In the genomic region with DNA sequence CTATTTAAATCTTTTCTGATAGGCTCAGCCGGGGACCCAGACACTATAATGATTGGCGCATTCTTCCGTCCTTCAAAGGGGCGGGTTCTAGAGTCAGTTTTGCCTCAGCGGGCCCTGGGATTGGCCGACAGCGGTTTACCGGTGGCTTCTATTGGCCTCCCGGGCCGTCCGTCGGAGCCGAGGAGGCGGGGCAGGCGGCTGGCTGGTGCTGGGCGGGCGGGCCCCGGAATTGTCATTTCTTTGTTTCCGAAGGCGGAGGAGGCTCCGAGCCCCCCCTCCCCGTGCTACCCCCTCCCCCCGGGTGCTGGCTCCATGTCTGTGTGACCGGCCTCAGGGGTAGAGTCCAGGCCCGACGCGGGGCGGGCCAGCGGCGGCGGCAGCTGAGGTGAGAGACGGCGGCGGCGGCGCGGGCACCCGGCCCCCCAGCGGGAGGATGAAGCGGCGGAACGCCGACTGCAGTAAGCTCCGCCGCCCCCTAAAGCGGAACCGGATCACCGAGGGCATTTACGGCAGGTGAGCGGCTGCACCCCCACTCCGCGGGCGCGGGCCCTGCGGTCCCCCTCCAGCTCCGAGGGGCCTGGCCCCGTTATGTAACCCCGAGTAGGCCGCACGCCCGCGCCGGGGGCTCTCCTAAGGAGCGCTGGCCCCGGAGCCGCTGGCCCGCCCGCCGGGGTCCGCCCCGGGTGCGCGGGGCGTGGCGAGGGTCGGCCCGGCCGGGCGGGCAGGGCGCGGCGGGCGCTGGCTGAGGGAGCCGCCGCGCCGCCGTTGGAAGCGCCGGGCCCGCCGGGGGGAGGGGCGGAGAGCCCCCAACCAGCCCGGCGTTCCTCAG, we compare ENCODE assay signal across 1 cellular context.
TF ChIP-seq lines count a peak whose summit lies in the region.

A gene with protein sequence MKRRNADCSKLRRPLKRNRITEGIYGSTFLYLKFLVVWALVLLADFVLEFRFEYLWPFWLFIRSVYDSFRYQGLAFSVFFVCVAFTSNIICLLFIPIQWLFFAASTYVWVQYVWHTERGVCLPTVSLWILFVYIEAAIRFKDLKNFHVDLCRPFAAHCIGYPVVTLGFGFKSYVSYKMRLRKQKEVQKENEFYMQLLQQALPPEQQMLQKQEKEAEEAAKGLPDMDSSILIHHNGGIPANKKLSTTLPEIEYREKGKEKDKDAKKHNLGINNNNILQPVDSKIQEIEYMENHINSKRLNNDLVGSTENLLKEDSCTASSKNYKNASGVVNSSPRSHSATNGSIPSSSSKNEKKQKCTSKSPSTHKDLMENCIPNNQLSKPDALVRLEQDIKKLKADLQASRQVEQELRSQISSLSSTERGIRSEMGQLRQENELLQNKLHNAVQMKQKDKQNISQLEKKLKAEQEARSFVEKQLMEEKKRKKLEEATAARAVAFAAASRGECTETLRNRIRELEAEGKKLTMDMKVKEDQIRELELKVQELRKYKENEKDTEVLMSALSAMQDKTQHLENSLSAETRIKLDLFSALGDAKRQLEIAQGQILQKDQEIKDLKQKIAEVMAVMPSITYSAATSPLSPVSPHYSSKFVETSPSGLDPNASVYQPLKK (plus strand): TSS at position 232 of the 829 bp plus-strand sequence. CDS start 202 bp downstream, at position 434.

TF ChIP-seq in HepG2, 621 proteins besides CTCF, POLR2A, EP300 and RAD21 (continued from another document and continues in another):
- TF ChIP-seq, protein P1, sequence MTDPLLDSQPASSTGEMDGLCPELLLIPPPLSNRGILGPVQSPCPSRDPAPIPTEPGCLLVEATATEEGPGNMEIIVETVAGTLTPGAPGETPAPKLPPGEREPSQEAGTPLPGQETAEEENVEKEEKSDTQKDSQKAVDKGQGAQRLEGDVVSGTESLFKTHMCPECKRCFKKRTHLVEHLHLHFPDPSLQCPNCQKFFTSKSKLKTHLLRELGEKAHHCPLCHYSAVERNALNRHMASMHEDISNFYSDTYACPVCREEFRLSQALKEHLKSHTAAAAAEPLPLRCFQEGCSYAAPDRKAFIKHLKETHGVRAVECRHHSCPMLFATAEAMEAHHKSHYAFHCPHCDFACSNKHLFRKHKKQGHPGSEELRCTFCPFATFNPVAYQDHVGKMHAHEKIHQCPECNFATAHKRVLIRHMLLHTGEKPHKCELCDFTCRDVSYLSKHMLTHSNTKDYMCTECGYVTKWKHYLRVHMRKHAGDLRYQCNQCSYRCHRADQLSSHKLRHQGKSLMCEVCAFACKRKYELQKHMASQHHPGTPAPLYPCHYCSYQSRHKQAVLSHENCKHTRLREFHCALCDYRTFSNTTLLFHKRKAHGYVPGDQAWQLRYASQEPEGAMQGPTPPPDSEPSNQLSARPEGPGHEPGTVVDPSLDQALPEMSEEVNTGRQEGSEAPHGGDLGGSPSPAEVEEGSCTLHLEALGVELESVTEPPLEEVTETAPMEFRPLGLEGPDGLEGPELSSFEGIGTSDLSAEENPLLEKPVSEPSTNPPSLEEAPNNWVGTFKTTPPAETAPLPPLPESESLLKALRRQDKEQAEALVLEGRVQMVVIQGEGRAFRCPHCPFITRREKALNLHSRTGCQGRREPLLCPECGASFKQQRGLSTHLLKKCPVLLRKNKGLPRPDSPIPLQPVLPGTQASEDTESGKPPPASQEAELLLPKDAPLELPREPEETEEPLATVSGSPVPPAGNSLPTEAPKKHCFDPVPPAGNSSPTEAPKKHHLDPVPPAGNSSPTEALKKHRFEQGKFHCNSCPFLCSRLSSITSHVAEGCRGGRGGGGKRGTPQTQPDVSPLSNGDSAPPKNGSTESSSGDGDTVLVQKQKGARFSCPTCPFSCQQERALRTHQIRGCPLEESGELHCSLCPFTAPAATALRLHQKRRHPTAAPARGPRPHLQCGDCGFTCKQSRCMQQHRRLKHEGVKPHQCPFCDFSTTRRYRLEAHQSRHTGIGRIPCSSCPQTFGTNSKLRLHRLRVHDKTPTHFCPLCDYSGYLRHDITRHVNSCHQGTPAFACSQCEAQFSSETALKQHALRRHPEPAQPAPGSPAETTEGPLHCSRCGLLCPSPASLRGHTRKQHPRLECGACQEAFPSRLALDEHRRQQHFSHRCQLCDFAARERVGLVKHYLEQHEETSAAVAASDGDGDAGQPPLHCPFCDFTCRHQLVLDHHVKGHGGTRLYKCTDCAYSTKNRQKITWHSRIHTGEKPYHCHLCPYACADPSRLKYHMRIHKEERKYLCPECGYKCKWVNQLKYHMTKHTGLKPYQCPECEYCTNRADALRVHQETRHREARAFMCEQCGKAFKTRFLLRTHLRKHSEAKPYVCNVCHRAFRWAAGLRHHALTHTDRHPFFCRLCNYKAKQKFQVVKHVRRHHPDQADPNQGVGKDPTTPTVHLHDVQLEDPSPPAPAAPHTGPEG (CRISPR knock-in tag; IDR thresholded peaks at IDR 0.05): peak; percentile 71; the same call in 1 of the 2 replicates
- 0 out of 2 replicates have a peak, but pooled peaks have one; percentile 13 for TF ChIP-seq ZNF563 (CRISPR knock-in tag; IDR thresholded peaks at IDR 0.05)
- peak; percentile 93 for TF ChIP-seq NFYB (CRISPR knock-in tag; IDR thresholded peaks at IDR 0.05)
- TF ChIP-seq, protein P2, sequence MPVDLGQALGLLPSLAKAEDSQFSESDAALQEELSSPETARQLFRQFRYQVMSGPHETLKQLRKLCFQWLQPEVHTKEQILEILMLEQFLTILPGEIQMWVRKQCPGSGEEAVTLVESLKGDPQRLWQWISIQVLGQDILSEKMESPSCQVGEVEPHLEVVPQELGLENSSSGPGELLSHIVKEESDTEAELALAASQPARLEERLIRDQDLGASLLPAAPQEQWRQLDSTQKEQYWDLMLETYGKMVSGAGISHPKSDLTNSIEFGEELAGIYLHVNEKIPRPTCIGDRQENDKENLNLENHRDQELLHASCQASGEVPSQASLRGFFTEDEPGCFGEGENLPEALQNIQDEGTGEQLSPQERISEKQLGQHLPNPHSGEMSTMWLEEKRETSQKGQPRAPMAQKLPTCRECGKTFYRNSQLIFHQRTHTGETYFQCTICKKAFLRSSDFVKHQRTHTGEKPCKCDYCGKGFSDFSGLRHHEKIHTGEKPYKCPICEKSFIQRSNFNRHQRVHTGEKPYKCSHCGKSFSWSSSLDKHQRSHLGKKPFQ (CRISPR knock-in tag; IDR thresholded peaks at IDR 0.05; ENCODE audit: insufficient replicate concordance): no peak
- TF ChIP-seq ZNF256 (CRISPR knock-in tag; conservative IDR thresholded peaks at IDR 0.05): no peak
- TF ChIP-seq ZNF703 (CRISPR knock-in tag; IDR thresholded peaks at IDR 0.05; ENCODE audit: borderline replicate concordance): no peak
- no peak for TF ChIP-seq HOXA9 (CRISPR knock-in tag; IDR thresholded peaks at IDR 0.05; ENCODE audit: borderline replicate concordance)
- no peak for TF ChIP-seq TBX2 (CRISPR knock-in tag; IDR thresholded peaks at IDR 0.05; ENCODE audit: borderline replicate concordance)
- TF ChIP-seq NKX3-1 (CRISPR knock-in tag; IDR thresholded peaks at IDR 0.05): no peak
- TF ChIP-seq, protein P3, sequence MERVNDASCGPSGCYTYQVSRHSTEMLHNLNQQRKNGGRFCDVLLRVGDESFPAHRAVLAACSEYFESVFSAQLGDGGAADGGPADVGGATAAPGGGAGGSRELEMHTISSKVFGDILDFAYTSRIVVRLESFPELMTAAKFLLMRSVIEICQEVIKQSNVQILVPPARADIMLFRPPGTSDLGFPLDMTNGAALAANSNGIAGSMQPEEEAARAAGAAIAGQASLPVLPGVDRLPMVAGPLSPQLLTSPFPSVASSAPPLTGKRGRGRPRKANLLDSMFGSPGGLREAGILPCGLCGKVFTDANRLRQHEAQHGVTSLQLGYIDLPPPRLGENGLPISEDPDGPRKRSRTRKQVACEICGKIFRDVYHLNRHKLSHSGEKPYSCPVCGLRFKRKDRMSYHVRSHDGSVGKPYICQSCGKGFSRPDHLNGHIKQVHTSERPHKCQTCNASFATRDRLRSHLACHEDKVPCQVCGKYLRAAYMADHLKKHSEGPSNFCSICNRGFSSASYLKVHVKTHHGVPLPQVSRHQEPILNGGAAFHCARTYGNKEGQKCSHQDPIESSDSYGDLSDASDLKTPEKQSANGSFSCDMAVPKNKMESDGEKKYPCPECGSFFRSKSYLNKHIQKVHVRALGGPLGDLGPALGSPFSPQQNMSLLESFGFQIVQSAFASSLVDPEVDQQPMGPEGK (CRISPR knock-in tag; IDR thresholded peaks at IDR 0.05): peak; percentile 30; the same call in 1 of the 2 replicates
- TF ChIP-seq MAZ (IDR thresholded peaks at IDR 0.05; ENCODE audit: borderline replicate concordance, low read depth, low read length): peak; percentile 22; the same call in 1 of the 2 replicates
- 0 out of 2 replicates have a peak, but pooled peaks have one; percentile 38 for TF ChIP-seq MAZ (CRISPR knock-in tag; IDR thresholded peaks at IDR 0.05; ENCODE audit: low read depth)
- TF ChIP-seq, protein P4, sequence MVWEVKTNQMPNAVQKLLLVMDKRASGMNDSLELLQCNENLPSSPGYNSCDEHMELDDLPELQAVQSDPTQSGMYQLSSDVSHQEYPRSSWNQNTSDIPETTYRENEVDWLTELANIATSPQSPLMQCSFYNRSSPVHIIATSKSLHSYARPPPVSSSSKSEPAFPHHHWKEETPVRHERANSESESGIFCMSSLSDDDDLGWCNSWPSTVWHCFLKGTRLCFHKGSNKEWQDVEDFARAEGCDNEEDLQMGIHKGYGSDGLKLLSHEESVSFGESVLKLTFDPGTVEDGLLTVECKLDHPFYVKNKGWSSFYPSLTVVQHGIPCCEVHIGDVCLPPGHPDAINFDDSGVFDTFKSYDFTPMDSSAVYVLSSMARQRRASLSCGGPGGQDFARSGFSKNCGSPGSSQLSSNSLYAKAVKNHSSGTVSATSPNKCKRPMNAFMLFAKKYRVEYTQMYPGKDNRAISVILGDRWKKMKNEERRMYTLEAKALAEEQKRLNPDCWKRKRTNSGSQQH (CRISPR knock-in tag; IDR thresholded peaks at IDR 0.05; ENCODE audit: low read depth): 0 out of 2 replicates have a peak, but pooled peaks have one; percentile 54
- 0 out of 2 replicates have a peak, but pooled peaks have one; percentile 22 for TF ChIP-seq ZSCAN21 (CRISPR knock-in tag; IDR thresholded peaks at IDR 0.05; ENCODE audit: borderline replicate concordance)
- no peak for TF ChIP-seq ZBTB42 (CRISPR knock-in tag; IDR thresholded peaks at IDR 0.05)
- TF ChIP-seq, protein P5, sequence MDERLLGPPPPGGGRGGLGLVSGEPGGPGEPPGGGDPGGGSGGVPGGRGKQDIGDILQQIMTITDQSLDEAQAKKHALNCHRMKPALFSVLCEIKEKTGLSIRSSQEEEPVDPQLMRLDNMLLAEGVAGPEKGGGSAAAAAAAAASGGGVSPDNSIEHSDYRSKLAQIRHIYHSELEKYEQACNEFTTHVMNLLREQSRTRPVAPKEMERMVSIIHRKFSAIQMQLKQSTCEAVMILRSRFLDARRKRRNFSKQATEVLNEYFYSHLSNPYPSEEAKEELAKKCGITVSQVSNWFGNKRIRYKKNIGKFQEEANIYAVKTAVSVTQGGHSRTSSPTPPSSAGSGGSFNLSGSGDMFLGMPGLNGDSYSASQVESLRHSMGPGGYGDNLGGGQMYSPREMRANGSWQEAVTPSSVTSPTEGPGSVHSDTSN (CRISPR knock-in tag; IDR thresholded peaks at IDR 0.05): peak; percentile 92
- TF ChIP-seq MED8 (CRISPR knock-in tag; IDR thresholded peaks at IDR 0.05; ENCODE audit: insufficient replicate concordance): no peak
- TF ChIP-seq PHF20 (CRISPR knock-in tag; IDR thresholded peaks at IDR 0.05): peak; percentile 21; the same call in 1 of the 2 replicates
- TF ChIP-seq ZNF724P (CRISPR knock-in tag; IDR thresholded peaks at IDR 0.05; ENCODE audit: borderline replicate concordance): no peak
- TF ChIP-seq, protein P6, sequence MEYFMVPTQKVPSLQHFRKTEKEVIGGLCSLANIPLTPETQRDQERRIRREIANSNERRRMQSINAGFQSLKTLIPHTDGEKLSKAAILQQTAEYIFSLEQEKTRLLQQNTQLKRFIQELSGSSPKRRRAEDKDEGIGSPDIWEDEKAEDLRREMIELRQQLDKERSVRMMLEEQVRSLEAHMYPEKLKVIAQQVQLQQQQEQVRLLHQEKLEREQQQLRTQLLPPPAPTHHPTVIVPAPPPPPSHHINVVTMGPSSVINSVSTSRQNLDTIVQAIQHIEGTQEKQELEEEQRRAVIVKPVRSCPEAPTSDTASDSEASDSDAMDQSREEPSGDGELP (IDR thresholded peaks at IDR 0.05; ENCODE audit: borderline replicate concordance, low read depth): peak; percentile 24; the same call in 1 of the 2 replicates
- TF ChIP-seq, protein P7, sequence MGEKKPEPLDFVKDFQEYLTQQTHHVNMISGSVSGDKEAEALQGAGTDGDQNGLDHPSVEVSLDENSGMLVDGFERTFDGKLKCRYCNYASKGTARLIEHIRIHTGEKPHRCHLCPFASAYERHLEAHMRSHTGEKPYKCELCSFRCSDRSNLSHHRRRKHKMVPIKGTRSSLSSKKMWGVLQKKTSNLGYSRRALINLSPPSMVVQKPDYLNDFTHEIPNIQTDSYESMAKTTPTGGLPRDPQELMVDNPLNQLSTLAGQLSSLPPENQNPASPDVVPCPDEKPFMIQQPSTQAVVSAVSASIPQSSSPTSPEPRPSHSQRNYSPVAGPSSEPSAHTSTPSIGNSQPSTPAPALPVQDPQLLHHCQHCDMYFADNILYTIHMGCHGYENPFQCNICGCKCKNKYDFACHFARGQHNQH (CRISPR knock-in tag; IDR thresholded peaks at IDR 0.05): no peak
- TF ChIP-seq EED (CRISPR knock-in tag; IDR thresholded peaks at IDR 0.05): 0 out of 2 replicates have a peak, but pooled peaks have one; percentile 4
- TF ChIP-seq NAIF1 (CRISPR knock-in tag; IDR thresholded peaks at IDR 0.05; ENCODE audit: borderline replicate concordance): no peak
- TF ChIP-seq, protein P8, sequence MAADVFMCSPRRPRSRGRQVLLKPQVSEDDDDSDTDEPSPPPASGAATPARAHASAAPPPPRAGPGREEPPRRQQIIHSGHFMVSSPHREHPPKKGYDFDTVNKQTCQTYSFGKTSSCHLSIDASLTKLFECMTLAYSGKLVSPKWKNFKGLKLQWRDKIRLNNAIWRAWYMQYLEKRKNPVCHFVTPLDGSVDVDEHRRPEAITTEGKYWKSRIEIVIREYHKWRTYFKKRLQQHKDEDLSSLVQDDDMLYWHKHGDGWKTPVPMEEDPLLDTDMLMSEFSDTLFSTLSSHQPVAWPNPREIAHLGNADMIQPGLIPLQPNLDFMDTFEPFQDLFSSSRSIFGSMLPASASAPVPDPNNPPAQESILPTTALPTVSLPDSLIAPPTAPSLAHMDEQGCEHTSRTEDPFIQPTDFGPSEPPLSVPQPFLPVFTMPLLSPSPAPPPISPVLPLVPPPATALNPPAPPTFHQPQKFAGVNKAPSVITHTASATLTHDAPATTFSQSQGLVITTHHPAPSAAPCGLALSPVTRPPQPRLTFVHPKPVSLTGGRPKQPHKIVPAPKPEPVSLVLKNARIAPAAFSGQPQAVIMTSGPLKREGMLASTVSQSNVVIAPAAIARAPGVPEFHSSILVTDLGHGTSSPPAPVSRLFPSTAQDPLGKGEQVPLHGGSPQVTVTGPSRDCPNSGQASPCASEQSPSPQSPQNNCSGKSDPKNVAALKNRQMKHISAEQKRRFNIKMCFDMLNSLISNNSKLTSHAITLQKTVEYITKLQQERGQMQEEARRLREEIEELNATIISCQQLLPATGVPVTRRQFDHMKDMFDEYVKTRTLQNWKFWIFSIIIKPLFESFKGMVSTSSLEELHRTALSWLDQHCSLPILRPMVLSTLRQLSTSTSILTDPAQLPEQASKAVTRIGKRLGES (CRISPR knock-in tag; IDR thresholded peaks at IDR 0.05; ENCODE audit: borderline replicate concordance): no peak
- no peak for TF ChIP-seq DR1 (CRISPR knock-in tag; IDR thresholded peaks at IDR 0.05)
- TF ChIP-seq CREB1 (IDR thresholded peaks at IDR 0.05): no peak
- TF ChIP-seq CREB1 (CRISPR knock-in tag; IDR thresholded peaks at IDR 0.05): peak; percentile 67; the same call in 1 of the 2 replicates
- TF ChIP-seq SMARCE1 (IDR thresholded peaks at IDR 0.05; ENCODE audit: borderline replicate concordance): no peak
- no peak for TF ChIP-seq ZNF713 (CRISPR knock-in tag; IDR thresholded peaks at IDR 0.05)
- no peak for TF ChIP-seq HDAC1 (CRISPR knock-in tag; IDR thresholded peaks at IDR 0.05)
- no peak for TF ChIP-seq KMT2A (CRISPR knock-in tag; IDR thresholded peaks at IDR 0.05)
- TF ChIP-seq ARID2 (CRISPR knock-in tag; IDR thresholded peaks at IDR 0.05; ENCODE audit: borderline replicate concordance): no peak
